Comparison of ENCODE assay signal across 8 cellular contexts in the genomic region with DNA sequence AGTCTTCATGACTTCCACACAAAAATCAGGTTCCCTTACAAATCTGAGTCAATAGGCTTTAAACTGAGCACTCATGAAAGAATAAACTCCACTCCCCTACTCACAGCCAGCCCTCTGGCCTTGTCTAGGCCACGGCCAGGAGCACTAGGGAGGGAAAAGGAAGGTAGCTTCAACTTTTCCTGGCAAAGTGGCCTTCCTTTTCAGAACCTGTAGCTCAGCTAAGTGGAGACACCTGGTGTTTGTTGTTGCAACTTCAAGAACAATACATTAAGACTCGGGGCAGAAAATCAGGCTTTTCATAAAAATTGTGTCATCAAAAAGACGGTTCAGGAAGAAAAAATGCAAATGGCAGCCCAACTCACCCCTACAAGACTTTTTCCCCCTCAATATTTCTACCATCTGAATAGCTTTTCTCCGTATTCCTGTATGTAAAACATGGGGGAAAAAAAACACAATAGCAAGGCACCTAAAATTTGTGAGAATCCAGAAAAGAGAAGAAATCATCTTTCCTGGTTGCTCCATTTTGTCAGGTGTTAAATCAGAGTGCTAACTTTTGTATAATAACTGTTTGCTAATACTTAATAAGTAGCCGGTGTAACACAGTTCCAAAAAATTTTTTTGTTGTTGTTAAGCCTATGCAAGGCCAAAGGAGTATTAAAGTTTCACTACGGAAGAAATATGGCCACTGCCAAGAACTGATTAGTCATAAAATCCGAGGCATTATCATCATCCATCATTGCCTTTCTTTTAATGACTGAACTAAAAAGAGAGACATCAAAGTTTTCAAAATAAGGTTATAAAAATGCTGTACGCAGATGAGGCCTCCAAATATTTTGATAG.
DNase-seq lines count a peak whose midpoint lies in the region; ATAC-seq, FAIRE-seq and TF ChIP-seq lines count a peak whose summit lies in the region.

No MANE protein-coding gene starts in this region.

- H3K9me3 ChIP-seq in adrenal gland (replicated peaks in 1 of 3) = no peaks in the 10 kb centered on the region

- 20 to 27% (median 24%) methylated on average over 8 of the region's 8 CpGs for WGBS in adrenal gland, 4 donors
- WGBS in urinary bladder = 25% methylated on average over 8 of the region's 8 CpGs

- peaks cover 31 to 32% of the 10 kb centered on the region in 2 donors for H3K4me1 ChIP-seq in adrenal gland (replicated peaks in 1 of 2)
- no peaks in the 10 kb centered on the region for H3K4me1 ChIP-seq in urinary bladder (ENCODE audit: insufficient read depth)

- H3K27ac ChIP-seq in 22Rv1 (peak overlapping the region; percentile 94), adrenal gland (peak overlapping the region; percentile 61 to 84 (median 77)), urinary bladder (ENCODE audit: low read depth) (peak overlapping the region; percentile 23)

- H3K4me3 ChIP-seq in adrenal gland (peak overlapping the region in 1 of 4 donors; percentile 6), kidney epithelial cell (ENCODE audit: low read depth, low read length) (no peak overlapping the region), urinary bladder (ENCODE audit: low read depth, low read length) (no peak overlapping the region)

- TF ChIP-seq CTCF in 22Rv1 (IDR thresholded peaks at IDR 0.05) (peak; percentile 76), adrenal gland (IDR thresholded peaks at IDR 0.05) (peak; percentile 32 to 79 (median 70)), kidney epithelial cell (IDR thresholded peaks at IDR 0.05; ENCODE audit: insufficient read depth, low read length, poor library complexity, severe bottlenecking) (peak; percentile 62)

- intact Hi-C loops in adrenal gland (cut with DNase I) = no loop called here

- H3K27me3 ChIP-seq in adrenal gland = no peaks in the 10 kb centered on the region
- no peaks in the 10 kb centered on the region for H3K27me3 ChIP-seq in kidney epithelial cell (ENCODE audit: control insufficient read depth, insufficient read depth, low read length)

- peak; percentile 49 for FAIRE-seq in HTR-8/SVneo (lab: Jason Lieb, UNC)

- peak in 1 of 2 donors; percentile 7 for TF ChIP-seq POLR2A in adrenal gland (IDR thresholded peaks at IDR 0.05)

- ATAC-seq in HG03095 (IDR thresholded peaks at IDR 0.05; ENCODE audit: unreplicated experiment) = no peak

- DNase-seq in GDM1 (lab: John Stamatoyannopoulos, UW) = peak; percentile 47
- DNase-seq in HTR-8/SVneo (ENCODE audit: insufficient read length, low spot score) = peak; percentile 25
- peak; percentile 56 to 82 (median 65) for DNase-seq in adrenal gland
- no peak for DNase-seq in kidney epithelial cell (ENCODE audit: low read depth)
- no peak for DNase-seq in NCI-H1417 treated with DMSO at 0.1 percent for 48 hours (lab: John Stamatoyannopoulos, UW)

- H3K36me3 ChIP-seq in adrenal gland (replicated peaks in 1 of 2) = no peaks in the 10 kb centered on the region
- H3K36me3 ChIP-seq in kidney epithelial cell (ENCODE audit: control insufficient read depth, insufficient read depth, low read length) = no peaks in the 10 kb centered on the region
- no peaks in the 10 kb centered on the region for H3K36me3 ChIP-seq in urinary bladder (ENCODE audit: insufficient read depth)

Comparison
In these comparisons a context has a peak if more than half of its experiments do, and no peak if none do; other contexts are left out.
1. H3K27ac ChIP-seq: peak in every context shown above with its lines; median percentile 94 in 22Rv1; 77 in adrenal gland; 23 in urinary bladder.
2. DNase-seq: peak in GDM1 (single experiment), HTR-8/SVneo (single experiment) and adrenal gland (7 of 7); none in kidney epithelial cell (single experiment) and NCI-H1417 treated with DMSO at 0.1 percent for 48 hours (single experiment).
3. Peak in every context shown above with its lines, with median percentiles within 50 percentile points of each other: CTCF ChIP-seq.